Comparison of ENCODE assay signal across 8 cellular contexts in genomic region chr3:160449660-160450598, GRCh38. TPM values are rescaled to one million over a fixed set of nuclear protein-coding genes. Genes with fewer than 3 reads are reported as not detected.
DNase-seq lines count a peak whose midpoint lies in the region; ATAC-seq and TF ChIP-seq lines count a peak whose summit lies in the region.

A gene with protein sequence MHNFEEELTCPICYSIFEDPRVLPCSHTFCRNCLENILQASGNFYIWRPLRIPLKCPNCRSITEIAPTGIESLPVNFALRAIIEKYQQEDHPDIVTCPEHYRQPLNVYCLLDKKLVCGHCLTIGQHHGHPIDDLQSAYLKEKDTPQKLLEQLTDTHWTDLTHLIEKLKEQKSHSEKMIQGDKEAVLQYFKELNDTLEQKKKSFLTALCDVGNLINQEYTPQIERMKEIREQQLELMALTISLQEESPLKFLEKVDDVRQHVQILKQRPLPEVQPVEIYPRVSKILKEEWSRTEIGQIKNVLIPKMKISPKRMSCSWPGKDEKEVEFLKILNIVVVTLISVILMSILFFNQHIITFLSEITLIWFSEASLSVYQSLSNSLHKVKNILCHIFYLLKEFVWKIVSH (minus strand): TSS chr3:160449786. CDS start chr3:160439183, 10,603 bp downstream.

- TF ChIP-seq CTCF in SU-DHL-6 (IDR thresholded peaks at IDR 0.05; ENCODE audit: insufficient read depth, low read length, poor library complexity, severe bottlenecking) (no peak), upper lobe of left lung (IDR thresholded peaks at IDR 0.05) (no peak)

- TF ChIP-seq EP300 in upper lobe of left lung (IDR thresholded peaks at IDR 0.05): no peak

- peak within 1 kb of the TSS; percentile 95 for H3K9ac ChIP-seq in HUES48 (ENCODE audit: low read depth, low read length)
- peak within 1 kb of the TSS; percentile 98 for H3K9ac ChIP-seq in SU-DHL-6 (ENCODE audit: low read length)

- peak within 1 kb of the TSS; percentile 73 for H2AFZ ChIP-seq in SU-DHL-6 (ENCODE audit: low read depth, low read length, severe bottlenecking)

- no peaks in the 10 kb centered on the region for H3K9me2 ChIP-seq in SU-DHL-6 (replicated peaks; ENCODE audit: insufficient read depth, low read length)

- peak within 1 kb of the TSS; percentile 87 for H3K27ac ChIP-seq in CD8-positive, alpha-beta memory T cell (ENCODE audit: low read depth, low read length)
- H3K27ac ChIP-seq in HUES48 (ENCODE audit: low read depth, low read length) (peak within 1 kb of the TSS; percentile 100), SU-DHL-6 (ENCODE audit: low read depth, low read length) (peak within 1 kb of the TSS; percentile 90), upper lobe of left lung (peak within 1 kb of the TSS; percentile 58 to 82 (median 73))

- peak within 1 kb of the TSS; percentile 95 to 100 (median 98) for H3K4me3 Mint-ChIP-seq in CD8-positive, alpha-beta memory T cell

- H3K36me3 ChIP-seq in CD8-positive, alpha-beta memory T cell (ENCODE audit: insufficient read depth, low read length): no peaks in the 10 kb centered on the region
- H3K36me3 ChIP-seq in HUES48 (ENCODE audit: control insufficient read depth, insufficient read depth, low read length) (peaks cover 29% of the 10 kb centered on the region), SU-DHL-6 (ENCODE audit: low read length) (peaks cover 30% of the 10 kb centered on the region), upper lobe of left lung (no peaks in the 10 kb centered on the region)

- WGBS in upper lobe of left lung, 2 donors: 15 to 24% methylated on average over 23 to 70 of the region's 71 CpGs

- H3K27me3 ChIP-seq in CD8-positive, alpha-beta memory T cell (ENCODE audit: insufficient read depth, low read length, poor library complexity, severe bottlenecking): no peaks in the 10 kb centered on the region
- H3K27me3 ChIP-seq in HUES48 (ENCODE audit: control insufficient read depth, insufficient read depth, low read length) (no peaks in the 10 kb centered on the region), SU-DHL-6 (ENCODE audit: low read length) (no peaks in the 10 kb centered on the region), upper lobe of left lung (peaks cover 0 to 7% (median 0%) of the 10 kb centered on the region in 4 donors)

- H3K4me3 ChIP-seq in CD8-positive, alpha-beta memory T cell (ENCODE audit: low read length): peak within 1 kb of the TSS; percentile 89
- peak within 1 kb of the TSS; percentile 98 for H3K4me3 ChIP-seq in HUES48 (ENCODE audit: low read depth, low read length)
- peak within 1 kb of the TSS; percentile 96 for H3K4me3 ChIP-seq in SU-DHL-6 (ENCODE audit: insufficient read depth, low read length, poor library complexity, severe bottlenecking)
- peak within 1 kb of the TSS; percentile 22 to 60 (median 56) for H3K4me3 ChIP-seq in upper lobe of left lung

- H4K20me1 ChIP-seq in SU-DHL-6 (ENCODE audit: low read depth, low read length): no peaks in the 10 kb centered on the region

- peak within 1 kb of the TSS; percentile 86 to 99 (median 97) for H3K27ac Mint-ChIP-seq in CD8-positive, alpha-beta memory T cell

- peaks cover 18% of the 10 kb centered on the region for H3K4me1 ChIP-seq in CD8-positive, alpha-beta memory T cell (ENCODE audit: insufficient read depth, low read length)
- peaks cover 14% of the 10 kb centered on the region for H3K4me1 ChIP-seq in HUES48 (ENCODE audit: control insufficient read depth, insufficient read depth, low read length)
- peaks cover 0 to 14% (median 10%) of the 10 kb centered on the region in 4 donors for H3K4me1 ChIP-seq in upper lobe of left lung

- peaks cover 29 to 54% (median 52%) of the 10 kb centered on the region in 3 donors for H3K4me1 Mint-ChIP-seq in CD8-positive, alpha-beta memory T cell

- POLR2A ChIA-PET in CD8-positive, alpha-beta memory T cell (lab: Charles Lee): interaction anchor here (0.5 to 1.5 kb wide), 9 partner anchors 16 to 306 kb away, joined by 3 to 8 read pairs (median 4); partner anchors contain the start of genes KPNA4, PPM1L and SMC4

- ATAC-seq in GM21390 (IDR thresholded peaks at IDR 0.05; ENCODE audit: unreplicated experiment) (peak; percentile 95), left cardiac atrium (peak; percentile 92 to 98), upper lobe of left lung (ENCODE audit: low FRiP score in 2 of 2) (peak; percentile 95 to 96)

- peak; percentile 93 to 97 (median 97) for DNase-seq in CD8-positive, alpha-beta memory T cell
- peak; percentile 97 for DNase-seq in amniotic epithelial cell (ENCODE audit: low read depth)
- peak; percentile 87 for DNase-seq in left cardiac atrium
- peak; percentile 96 for DNase-seq in posterior vena cava (ENCODE audit: low spot score)
- DNase-seq in upper lobe of left lung: peak; percentile 97 to 98

- H3K9me3 ChIP-seq in CD8-positive, alpha-beta memory T cell (ENCODE audit: low read length): no peaks in the 10 kb centered on the region
- H3K9me3 ChIP-seq in HUES48 (ENCODE audit: control insufficient read depth, insufficient read depth, low read length): no peaks in the 10 kb centered on the region
- no peaks in the 10 kb centered on the region for H3K9me3 ChIP-seq in SU-DHL-6 (ENCODE audit: insufficient read depth, low read length)
- no peaks in the 10 kb centered on the region for H3K9me3 ChIP-seq in upper lobe of left lung

- peaks cover 9% of the 10 kb centered on the region; the same call in 1 of the 2 replicates for H3F3A ChIP-seq in SU-DHL-6 (ENCODE audit: insufficient read depth)

- H3K4me2 ChIP-seq in SU-DHL-6 (ENCODE audit: low read depth, low read length, poor library complexity, severe bottlenecking): peak within 1 kb of the TSS; percentile 100

- no peaks in the 10 kb centered on the region for H3K9me3 Mint-ChIP-seq in CD8-positive, alpha-beta memory T cell

- peak in 1 of 4 donors; percentile 68 for TF ChIP-seq POLR2A in upper lobe of left lung (IDR thresholded peaks at IDR 0.05)

- no peaks in the 10 kb centered on the region for H3K27me3 Mint-ChIP-seq in CD8-positive, alpha-beta memory T cell

- H3K36me3 Mint-ChIP-seq in CD8-positive, alpha-beta memory T cell: peaks cover 0 to 13% (median 6%) of the 10 kb centered on the region in 3 donors

- H3K79me2 ChIP-seq in SU-DHL-6 (ENCODE audit: insufficient read depth, low read length): peaks cover 45% of the 10 kb centered on the region

- CTCF ChIA-PET in CD8-positive, alpha-beta memory T cell (lab: Charles Lee): interaction anchor here (0.7 to 1.8 kb wide), 14 partner anchors 9 to 1806 kb away, joined by 3 to 15 read pairs (median 4); partner anchors contain the start of genes GFM1 and IL12A

- intact Hi-C loops in left cardiac atrium (cut with DNase I): no loop called here
- intact Hi-C loops in posterior vena cava (cut with DNase I): no loop called here

RNA-seq across cellular contexts. Expression of the gene that starts here (rescaled TPM):
- total RNA-seq in CD8-positive, alpha-beta memory T cell: 10 to 100 TPM; 30.7 to 31.4 TPM
- 25.1 TPM for polyA plus RNA-seq in CD8-positive, alpha-beta memory T cell
- total RNA-seq in left cardiac atrium (under 1 TPM; 0.50 to 0.76 TPM), posterior vena cava (1 to 10 TPM in 1 of 2 donors, under 1 TPM in 1; 0.97 to 2.4 TPM), upper lobe of left lung (1 to 10 TPM; 1.6 to 7.1 (median 3.5) TPM)

Comparison
In these comparisons a context has a peak if more than half of its experiments do, and no peak if none do; other contexts are left out.
1. Peak in every context shown above with its lines: DNase-seq, ATAC-seq, H3K4me3 ChIP-seq and H3K27ac ChIP-seq.
2. Peak in DNase-seq and ATAC-seq in left cardiac atrium; RNA of the gene not detected or under 1 TPM.